In genomic region chr17:72466199-72466598, GRCh38 we compare ENCODE assay signal across 9 cellular contexts.
A peak's percentile ranks its signal among the peaks of the same experiment; 100 is the strongest.
DNase-seq lines count a peak whose midpoint lies in the region; ATAC-seq and TF ChIP-seq lines count a peak whose summit lies in the region.
"Had no signal": no experiment of that assay in that cellular context is flagged by ENCODE, and none has a peak within 500 bp of the region (broad histone marks: within the 10 kb centered on the region; RNA-seq: fewer than 3 reads in every experiment).

No MANE protein-coding gene starts in this region.

- H3K18ac ChIP-seq in mesenchymal stem cell (ENCODE audit: low read depth in 1 of 2, low read length in 2 of 2) = no peak overlapping the region
- H3K18ac ChIP-seq in neuronal stem cell (ENCODE audit: low read length) = no peak overlapping the region

- H3K23ac ChIP-seq in mesenchymal stem cell (ENCODE audit: low read length in 2 of 2) (no peak overlapping the region), neuronal stem cell (ENCODE audit: low read depth, low read length, poor library complexity) (no peak overlapping the region)

- H3K27ac ChIP-seq in RWPE2 (ENCODE audit: poor library complexity, severe bottlenecking) (peak overlapping the region; percentile 98), mesenchymal stem cell (ENCODE audit: low read length, poor library complexity, severe bottlenecking) (peak overlapping the region; percentile 90), neuronal stem cell (replicated peaks; ENCODE audit: low read length) (no peak overlapping the region)
- no peak overlapping the region for H3K27ac ChIP-seq in effector memory CD4-positive, alpha-beta T cell (ENCODE audit: insufficient read depth, low read length, poor library complexity, severe bottlenecking)
- H3K27ac ChIP-seq: HL-60 had no signal

- H3K4ac ChIP-seq in mesenchymal stem cell (ENCODE audit: low read depth in 1 of 2, low read length in 2 of 2) (no peak overlapping the region), neuronal stem cell (ENCODE audit: low read length) (no peak overlapping the region)

- no peak for TF ChIP-seq CTCF in RWPE2 (IDR thresholded peaks at IDR 0.05; ENCODE audit: poor library complexity, severe bottlenecking)

- H2BK15ac ChIP-seq in mesenchymal stem cell (ENCODE audit: low read depth, poor library complexity, severe bottlenecking) (no peak overlapping the region), neuronal stem cell (ENCODE audit: low read length) (no peak overlapping the region)

- H3K9me3 ChIP-seq in RWPE2 (ENCODE audit: severe bottlenecking) (peaks cover 3% of the 10 kb centered on the region), mesenchymal stem cell (ENCODE audit: control insufficient read depth, low read length) (no peaks in the 10 kb centered on the region), neuronal stem cell (replicated peaks in 1 of 2; ENCODE audit: control insufficient read depth in 2 of 2, insufficient read depth in 1 of 2, low read depth in 1 of 2, low read length in 2 of 2) (peaks cover 2 to 4% of the 10 kb centered on the region in 2 donors)
- no peaks in the 10 kb centered on the region for H3K9me3 ChIP-seq in effector memory CD4-positive, alpha-beta T cell (ENCODE audit: control insufficient read depth, low read length)

- no peak overlapping the region for H4K8ac ChIP-seq in mesenchymal stem cell (ENCODE audit: low read length)
- no peak overlapping the region for H4K8ac ChIP-seq in neuronal stem cell (ENCODE audit: low read depth, low read length)

- H2BK12ac ChIP-seq in mesenchymal stem cell (ENCODE audit: low read length in 2 of 2) (no peak overlapping the region), neuronal stem cell (ENCODE audit: low read length) (no peak overlapping the region)

- no peak for TF ChIP-seq POLR2A in GM18505 (IDR thresholded peaks at IDR 0.05; ENCODE audit: borderline replicate concordance, extremely low read depth, insufficient read depth, insufficient read length)

- no peak overlapping the region for H2AFZ ChIP-seq in mesenchymal stem cell (ENCODE audit: low read depth, low read length)
- no peak overlapping the region for H2AFZ ChIP-seq in neuronal stem cell (ENCODE audit: low read length)

- H3K79me1 ChIP-seq in mesenchymal stem cell (replicated peaks; ENCODE audit: low read length, poor library complexity, severe bottlenecking) (peaks cover 6% of the 10 kb centered on the region), neuronal stem cell (ENCODE audit: low read depth, low read length) (peaks cover 2% of the 10 kb centered on the region)

- H3K4me3 ChIP-seq in RWPE2 (ENCODE audit: severe bottlenecking) = no peak overlapping the region
- H3K4me3 ChIP-seq in mesenchymal stem cell (ENCODE audit: insufficient read depth in 1 of 2, low read depth in 1 of 2, low read length in 2 of 2) = no peak overlapping the region
- H3K4me3 ChIP-seq in effector memory CD4-positive, alpha-beta T cell (ENCODE audit: insufficient read depth, low read depth, low read length, poor library complexity, severe bottlenecking) = no peak overlapping the region
- H3K4me3 ChIP-seq in neuronal stem cell (ENCODE audit: low read length in 2 of 2) = no peak overlapping the region

- peaks cover 67% of the 10 kb centered on the region for H3K4me1 ChIP-seq in RWPE2 (ENCODE audit: insufficient read depth, poor library complexity, severe bottlenecking)
- H3K4me1 ChIP-seq in mesenchymal stem cell (ENCODE audit: control insufficient read depth, insufficient read depth, low read depth, low read length) = peaks cover 39% of the 10 kb centered on the region
- no peaks in the 10 kb centered on the region for H3K4me1 ChIP-seq in effector memory CD4-positive, alpha-beta T cell (ENCODE audit: control insufficient read depth, insufficient read depth, low read length, poor library complexity, severe bottlenecking)
- H3K4me1 ChIP-seq in neuronal stem cell (ENCODE audit: control insufficient read depth in 2 of 2, insufficient read depth in 1 of 2, low read depth in 1 of 2, low read length in 2 of 2) = peaks cover 7 to 21% of the 10 kb centered on the region in 2 donors

- no peak overlapping the region for H2BK120ac ChIP-seq in mesenchymal stem cell (ENCODE audit: low read depth, low read length)
- no peak overlapping the region for H2BK120ac ChIP-seq in neuronal stem cell (ENCODE audit: low read depth, low read length)

- H2BK5ac ChIP-seq in mesenchymal stem cell (ENCODE audit: low read depth, low read length, poor library complexity, severe bottlenecking) (peak overlapping the region; percentile 47), neuronal stem cell (ENCODE audit: low read length) (no peak overlapping the region)

- peak; percentile 90 for DNase-seq in RWPE2 (ENCODE audit: low spot score)
- peak; percentile 72 for DNase-seq in mesenchymal stem cell
- DNase-seq in effector memory CD4-positive, alpha-beta T cell = no peak
- DNase-seq in HuH-7.5 (ENCODE audit: low spot score) = no peak
- DNase-seq in neuronal stem cell (ENCODE audit: low spot score) = no peak
- DNase-seq in activated naive CD4-positive, alpha-beta T cell treated with Interleukin-2 at 50 U/mL for 16 hours = no peak

- H3K36me3 ChIP-seq in RWPE2 (ENCODE audit: low read depth) (peaks cover 6% of the 10 kb centered on the region; the same call in 1 of the 2 replicates), mesenchymal stem cell (ENCODE audit: control insufficient read depth in 1 of 2, insufficient read depth in 2 of 2, low read depth in 1 of 2, low read length in 2 of 2) (peaks cover 0 to 3% of the 10 kb centered on the region in 2 experiments), neuronal stem cell (replicated peaks in 1 of 2; ENCODE audit: control insufficient read depth in 2 of 2, insufficient read depth in 2 of 2, low read length in 2 of 2) (no peaks in the 10 kb centered on the region)
- no peaks in the 10 kb centered on the region for H3K36me3 ChIP-seq in effector memory CD4-positive, alpha-beta T cell (ENCODE audit: control insufficient read depth, insufficient read depth, low read length)

- H3K27me3 ChIP-seq in RWPE2 (ENCODE audit: insufficient read depth, poor library complexity, severe bottlenecking) = no peaks in the 10 kb centered on the region
- H3K27me3 ChIP-seq in mesenchymal stem cell (ENCODE audit: control insufficient read depth in 1 of 2, insufficient read depth in 1 of 2, low read length in 2 of 2) = no peaks in the 10 kb centered on the region
- H3K27me3 ChIP-seq in effector memory CD4-positive, alpha-beta T cell (replicated peaks; ENCODE audit: control insufficient read depth, insufficient read depth, low read length, poor library complexity, severe bottlenecking) = peaks cover 4% of the 10 kb centered on the region
- no peaks in the 10 kb centered on the region for H3K27me3 ChIP-seq in neuronal stem cell (ENCODE audit: control insufficient read depth in 3 of 3, insufficient read depth in 3 of 3, low read depth in 1 of 3, low read length in 3 of 3)

- H2AK5ac ChIP-seq in mesenchymal stem cell (ENCODE audit: low read length, severe bottlenecking) (no peak overlapping the region), neuronal stem cell (ENCODE audit: low read depth, low read length) (no peak overlapping the region)

- H3K4me2 ChIP-seq in mesenchymal stem cell (ENCODE audit: low read length, poor library complexity, severe bottlenecking) (peak overlapping the region; percentile 60), neuronal stem cell (ENCODE audit: insufficient read depth, low read length, poor library complexity, severe bottlenecking) (no peak overlapping the region)

- H4K91ac ChIP-seq in mesenchymal stem cell (ENCODE audit: low read length) (no peak overlapping the region), neuronal stem cell (ENCODE audit: low read depth, low read length, poor library complexity) (no peak overlapping the region)

- H3K9ac ChIP-seq in mesenchymal stem cell (ENCODE audit: low read length) (no peak overlapping the region), neuronal stem cell (ENCODE audit: low read depth, low read length, poor library complexity) (no peak overlapping the region)

- ATAC-seq in GM18505 (IDR thresholded peaks at IDR 0.05; ENCODE audit: unreplicated experiment) (peak; percentile 64), HG02763 (IDR thresholded peaks at IDR 0.05; ENCODE audit: unreplicated experiment) (peak; percentile 68), RWPE2 (ENCODE audit: low read depth) (peak; percentile 71)

- H3K14ac ChIP-seq in mesenchymal stem cell (ENCODE audit: low read length in 2 of 2) = no peak overlapping the region
- H3K14ac ChIP-seq in neuronal stem cell (ENCODE audit: low read length) = no peak overlapping the region

Comparison
In these comparisons a context has a peak if more than half of its experiments do, and no peak if none do; other contexts are left out.
1. DNase-seq: peak in RWPE2 (single experiment) and mesenchymal stem cell (single experiment); none in effector memory CD4-positive, alpha-beta T cell (0 of 3), HuH-7.5 (single experiment), neuronal stem cell (single experiment) and activated naive CD4-positive, alpha-beta T cell treated with Interleukin-2 at 50 U/mL for 16 hours (single experiment).
2. H3K27ac ChIP-seq: peak in RWPE2 (single experiment) and mesenchymal stem cell (single experiment); none in effector memory CD4-positive, alpha-beta T cell (single experiment) and neuronal stem cell (single experiment).
3. Peak in every context shown above with its lines, with median percentiles within 50 percentile points of each other: ATAC-seq.